Comparison of ENCODE assay signal across 11 cellular contexts in the genomic region with DNA sequence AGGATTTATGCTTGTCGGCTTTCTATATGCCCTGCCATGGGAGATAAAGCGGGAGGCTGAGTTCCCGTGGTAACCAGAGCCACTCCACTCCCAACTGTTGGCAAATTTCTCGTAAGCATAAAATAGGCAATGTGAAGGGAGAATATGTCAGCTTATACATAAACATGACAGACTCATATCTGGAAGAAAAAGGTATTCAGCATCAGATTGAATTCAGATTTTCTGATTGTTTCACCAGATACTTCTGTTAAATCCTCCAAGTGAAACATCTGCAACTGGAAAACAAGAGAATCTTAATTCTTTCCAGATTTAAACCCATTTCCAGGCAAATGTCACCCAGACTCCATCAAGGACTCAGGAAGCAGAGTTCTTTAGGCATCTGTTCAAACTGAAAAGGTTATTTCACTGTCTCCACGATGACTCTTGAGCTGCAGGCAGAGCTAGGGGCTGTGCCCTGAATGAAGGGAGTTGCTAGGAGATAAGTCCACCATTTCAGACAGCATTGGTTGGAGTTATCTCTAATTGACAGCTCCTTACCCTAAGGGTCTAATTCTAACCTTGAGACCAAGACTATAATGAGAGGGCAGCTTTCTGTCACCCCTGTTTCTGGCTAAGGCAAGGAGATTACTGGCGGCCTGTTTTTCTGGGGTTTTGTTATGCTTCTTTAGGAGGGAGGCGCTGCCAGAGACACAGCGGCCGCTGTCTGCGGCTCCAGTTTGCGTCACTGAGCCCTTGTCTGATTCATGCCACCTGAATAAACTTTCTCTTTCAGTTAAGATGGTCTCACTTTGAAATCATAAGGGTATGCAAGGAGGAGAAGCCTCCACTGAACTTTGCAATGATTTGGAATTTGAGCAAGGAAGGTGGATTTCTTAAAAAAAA.
A peak's percentile ranks its signal among the peaks of the same experiment; 100 is the strongest.
DNase-seq lines count a peak whose midpoint lies in the region; ATAC-seq and TF ChIP-seq lines count a peak whose summit lies in the region.
"Had no signal": no experiment of that assay in that cellular context is flagged by ENCODE, and none has a peak within 500 bp of the region (broad histone marks: within the 10 kb centered on the region; RNA-seq: fewer than 3 reads in every experiment).

No MANE protein-coding gene starts in this region.

- WGBS in smooth muscle cell (ENCODE audit: low lambda C conversion rate): 59% methylated on average over 10 of the region's 11 CpGs
- 42 to 44% methylated on average over 9 of the region's 11 CpGs for WGBS in esophagus squamous epithelium, 2 donors

- H2AFZ ChIP-seq in smooth muscle cell (ENCODE audit: low read depth): peak overlapping the region; percentile 86

- peak; percentile 80 for DNase-seq in NCI-H2107 treated with DMSO at 0.1 percent for 48 hours (lab: John Stamatoyannopoulos, UW; ENCODE audit: unreplicated experiment)
- DNase-seq in NCI-H2107 (lab: John Stamatoyannopoulos, UW): no peak
- DNase-seq in NCI-H524 (lab: John Stamatoyannopoulos, UW): peak; percentile 84 to 93
- peak; percentile 23 to 32 for DNase-seq in hippocampal formation (lab: John Stamatoyannopoulos, UW)
- no peak for DNase-seq in smooth muscle cell (lab: John Stamatoyannopoulos, UW; ENCODE audit: unreplicated experiment)
- no peak for DNase-seq in esophagus squamous epithelium (lab: John Stamatoyannopoulos, UW)
- DNase-seq in GM19238 (ENCODE audit: insufficient read length, low spot score): no peak
- DNase-seq: activated naive CD8-positive, alpha-beta T cell treated with anti-CD3 and anti-CD28 coated beads, Interleukin-2, amount 50 U/mL, for 24 hours had no signal

- H3K27me3 ChIP-seq in smooth muscle cell (ENCODE audit: low read depth) (no peaks in the 10 kb centered on the region), esophagus squamous epithelium (no peaks in the 10 kb centered on the region)
- H3K27me3 ChIP-seq: right atrium auricular region, upper lobe of left lung had no signal

- peaks cover 58% of the 10 kb centered on the region for H3K4me1 ChIP-seq in smooth muscle cell (ENCODE audit: low read depth)
- H3K4me1 ChIP-seq in esophagus squamous epithelium: no peaks in the 10 kb centered on the region
- H3K4me1 ChIP-seq: right atrium auricular region had no signal

- intact Hi-C loops in esophagus squamous epithelium (cut with DNase I): no loop called here

- H3K27ac ChIP-seq in smooth muscle cell (ENCODE audit: low read depth): peak overlapping the region; percentile 56
- H3K27ac ChIP-seq in esophagus squamous epithelium: no peak overlapping the region
- H3K27ac ChIP-seq: right atrium auricular region, upper lobe of left lung had no signal

- H3K4me3 ChIP-seq in smooth muscle cell: peak overlapping the region; percentile 22
- no peak overlapping the region for H3K4me3 ChIP-seq in esophagus squamous epithelium
- H3K4me3 ChIP-seq: right atrium auricular region, upper lobe of left lung had no signal

- no peaks in the 10 kb centered on the region for H3F3A ChIP-seq in smooth muscle cell (ENCODE audit: low read depth)

- no peaks in the 10 kb centered on the region for H4K20me1 ChIP-seq in smooth muscle cell (ENCODE audit: low read depth)

- H3K9ac ChIP-seq in smooth muscle cell (ENCODE audit: low read depth): no peak overlapping the region

- no peak for TF ChIP-seq POLR2A in esophagus squamous epithelium (IDR thresholded peaks at IDR 0.05)

- H3K9me3 ChIP-seq in smooth muscle cell (replicated peaks; ENCODE audit: low read depth) (no peaks in the 10 kb centered on the region), esophagus squamous epithelium (no peaks in the 10 kb centered on the region)
- H3K9me3 ChIP-seq: right atrium auricular region, upper lobe of left lung had no signal

- H3K79me2 ChIP-seq in smooth muscle cell (ENCODE audit: low read depth): no peaks in the 10 kb centered on the region

- no peak for ATAC-seq in GM21786 (IDR thresholded peaks at IDR 0.05; ENCODE audit: unreplicated experiment)
- ATAC-seq: activated naive CD8-positive, alpha-beta T cell treated with anti-CD3 and anti-CD28 coated beads, Interleukin-2, amount 50 U/mL, for 24 hours had no signal

- peak overlapping the region; percentile 66 for H3K4me2 ChIP-seq in smooth muscle cell

- TF ChIP-seq CTCF in smooth muscle cell (IDR thresholded peaks at IDR 0.05; ENCODE audit: borderline replicate concordance, insufficient read depth, poor library complexity, severe bottlenecking) (no peak), esophagus squamous epithelium (IDR thresholded peaks at IDR 0.05) (no peak)

- no peaks in the 10 kb centered on the region for H3K36me3 ChIP-seq in smooth muscle cell (ENCODE audit: low read depth)
- no peaks in the 10 kb centered on the region for H3K36me3 ChIP-seq in esophagus squamous epithelium
- H3K36me3 ChIP-seq: right atrium auricular region, upper lobe of left lung had no signal

Comparison
In these comparisons a context has a peak if more than half of its experiments do, and no peak if none do; other contexts are left out.
1. DNase-seq: peak in NCI-H2107 treated with DMSO at 0.1 percent for 48 hours (single experiment), NCI-H524 (2 of 2) and hippocampal formation (2 of 2); none in NCI-H2107 (single experiment), smooth muscle cell (single experiment), esophagus squamous epithelium (single experiment) and GM19238 (single experiment).